ENCODE assay signal across 2 cellular contexts in the genomic region with DNA sequence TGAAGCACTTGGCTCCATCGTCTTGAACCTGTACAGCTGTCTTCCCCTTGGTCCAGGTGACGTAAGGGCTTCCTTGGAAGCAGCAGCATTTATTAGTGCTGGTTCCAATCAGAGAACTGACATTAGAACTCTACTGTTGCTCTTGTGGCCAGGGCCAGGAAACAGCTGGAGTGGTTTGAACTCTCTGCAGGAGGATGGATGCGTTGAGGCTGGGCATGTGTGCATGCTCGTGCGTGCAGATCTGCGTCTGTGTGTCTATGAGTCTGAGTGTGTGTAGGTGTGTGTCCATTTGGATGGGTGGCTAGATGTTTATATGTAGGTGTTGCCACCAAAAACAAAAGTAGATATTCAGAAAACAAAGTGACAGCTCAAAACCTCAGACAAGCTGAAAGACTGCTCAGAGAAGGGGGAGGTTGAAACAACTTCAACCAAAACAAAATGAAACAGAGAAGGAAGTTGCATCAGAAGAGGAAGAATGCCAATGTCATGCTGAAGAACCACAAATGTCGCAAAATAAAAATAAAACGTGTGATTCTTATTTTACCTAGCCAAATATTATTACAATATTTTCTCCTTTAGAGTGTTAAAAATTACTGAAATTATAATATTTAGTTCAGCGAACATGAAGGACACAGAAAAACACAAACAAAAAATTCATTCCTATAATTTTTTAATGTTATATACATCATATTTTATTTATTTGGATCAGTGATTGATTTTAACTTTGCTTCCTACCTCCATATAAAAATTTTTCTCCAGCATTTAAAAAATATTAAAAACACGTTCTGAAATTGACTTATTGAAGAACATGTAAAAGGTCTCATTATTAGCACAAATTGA.
TF ChIP-seq lines count a peak whose summit lies in the region.

No MANE protein-coding gene starts in this region.

TF ChIP-seq in IMR-90, 13 proteins besides CTCF, POLR2A, EP300 and RAD21:
- TF ChIP-seq, protein P1, sequence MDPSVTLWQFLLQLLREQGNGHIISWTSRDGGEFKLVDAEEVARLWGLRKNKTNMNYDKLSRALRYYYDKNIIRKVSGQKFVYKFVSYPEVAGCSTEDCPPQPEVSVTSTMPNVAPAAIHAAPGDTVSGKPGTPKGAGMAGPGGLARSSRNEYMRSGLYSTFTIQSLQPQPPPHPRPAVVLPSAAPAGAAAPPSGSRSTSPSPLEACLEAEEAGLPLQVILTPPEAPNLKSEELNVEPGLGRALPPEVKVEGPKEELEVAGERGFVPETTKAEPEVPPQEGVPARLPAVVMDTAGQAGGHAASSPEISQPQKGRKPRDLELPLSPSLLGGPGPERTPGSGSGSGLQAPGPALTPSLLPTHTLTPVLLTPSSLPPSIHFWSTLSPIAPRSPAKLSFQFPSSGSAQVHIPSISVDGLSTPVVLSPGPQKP (IDR thresholded peaks at IDR 0.05; ENCODE audit: borderline replicate concordance, low read depth, low read length) = no peak
- no peak for TF ChIP-seq MAZ (IDR thresholded peaks at IDR 0.05; ENCODE audit: borderline replicate concordance, low read depth, low read length)
- peak; percentile 88 for TF ChIP-seq CEBPB (IDR thresholded peaks at IDR 0.05; ENCODE audit: low read depth, low read length)
- peak; percentile 57; the same call in 1 of the 2 replicates for TF ChIP-seq NFE2L2 (IDR thresholded peaks at IDR 0.05; ENCODE audit: low read depth, low read length)

TF ChIP-seq in H1, 55 proteins besides CTCF, POLR2A, EP300 and RAD21:
- TF ChIP-seq BACH1 (IDR thresholded peaks at IDR 0.05; ENCODE audit: low read length) (no peak), YY1 (IDR thresholded peaks at IDR 0.05; ENCODE audit: low read depth, low read length) (no peak), CEBPB (IDR thresholded peaks at IDR 0.05; ENCODE audit: low read depth, low read length) (peak; percentile 66)
